ENCODE assay signal across 9 cellular contexts in genomic region chr1:2190491-2190976, GRCh38. TPM values are rescaled to one million over a fixed set of nuclear protein-coding genes. Genes with fewer than 3 reads are reported as not detected.
A peak's percentile ranks its signal among the peaks of the same experiment; 100 is the strongest.
DNase-seq lines count a peak whose midpoint lies in the region; ATAC-seq and TF ChIP-seq lines count a peak whose summit lies in the region.
"Had no signal": no experiment of that assay in that cellular context is flagged by ENCODE, and none has a peak within 500 bp of the region (broad histone marks: within the 10 kb centered on the region; RNA-seq: fewer than 3 reads in every experiment).

No MANE protein-coding gene starts in this region.

- CTCF ChIA-PET in RWPE1 (lab: Yijun Ruan, JAX), result interaction anchor here (2.3 kb wide), 1 partner anchor 16 kb away, joined by 15 read pairs; no protein-coding TSS in a partner anchor

- H3K36me3 ChIP-seq in neural progenitor cell, result no peaks in the 10 kb centered on the region

- ATAC-seq in GM18867 (IDR thresholded peaks at IDR 0.05; ENCODE audit: unreplicated experiment), result no peak

- peaks cover 21% of the 10 kb centered on the region for H3K4me1 ChIP-seq in neural progenitor cell

- H3F3A ChIP-seq in neural progenitor cell (ENCODE audit: low read depth), result peaks cover 30% of the 10 kb centered on the region

- H3K4me3 ChIP-seq in AG10803 (ENCODE audit: low read length) (peak overlapping the region; percentile 73), epithelial cell of proximal tubule (ENCODE audit: low read depth, low read length) (peak overlapping the region; percentile 56), neural progenitor cell (no peak overlapping the region)

- peaks cover 3% of the 10 kb centered on the region for H3K27me3 Mint-ChIP-seq in neural progenitor cell (ENCODE audit: insufficient read depth, low read depth)

- H2AFZ ChIP-seq in neural progenitor cell (replicated peaks), result no peak overlapping the region

- POLR2A ChIA-PET in RWPE1 (lab: Yijun Ruan, JAX; ENCODE audit: low non-redundant PET), result interaction anchor here (1.0 kb wide), 1 partner anchor 201 kb away, joined by 3 read pairs; the partner anchor contains the start of genes MORN1 and RER1

- peaks cover 16% of the 10 kb centered on the region for H3K4me1 Mint-ChIP-seq in neural progenitor cell

- no peak overlapping the region for H3K9ac ChIP-seq in neural progenitor cell

- H3K36me3 Mint-ChIP-seq in neural progenitor cell, result peaks cover 5% of the 10 kb centered on the region

- DNase-seq in AG10803 (ENCODE audit: low read depth) (no peak), RWPE1 (ENCODE audit: low spot score) (no peak), epithelial cell of proximal tubule (ENCODE audit: low read depth) (no peak), neural progenitor cell (ENCODE audit: low spot score) (no peak), NCI-H2171 treated with DMSO at 0.1 percent for 48 hours (lab: John Stamatoyannopoulos, UW) (no peak), amniotic stem cell (lab: John Stamatoyannopoulos, UW) (no peak)
- DNase-seq in central memory CD4-positive, alpha-beta T cell, result no peak
- DNase-seq: NCI-H226 had no signal

- H3K27ac ChIP-seq in RWPE1 (peak overlapping the region; percentile 97), neural progenitor cell (no peak overlapping the region)

- TF ChIP-seq CTCF in AG10803 (conservative IDR thresholded peaks at IDR 0.05; ENCODE audit: low read length), result no peak
- TF ChIP-seq CTCF in RWPE1 (conservative IDR thresholded peaks at IDR 0.05; ENCODE audit: low read depth), result no peak
- TF ChIP-seq CTCF in epithelial cell of proximal tubule (conservative IDR thresholded peaks at IDR 0.05; ENCODE audit: low read depth, low read length), result no peak
- TF ChIP-seq CTCF in neural progenitor cell (IDR thresholded peaks at IDR 0.05), result no peak

- no peak overlapping the region for H3K27ac Mint-ChIP-seq in neural progenitor cell

- H3K79me2 ChIP-seq in neural progenitor cell (ENCODE audit: low read depth), result peaks cover 28% of the 10 kb centered on the region

- no peaks in the 10 kb centered on the region for H3K27me3 ChIP-seq in neural progenitor cell

- H3K9me3 Mint-ChIP-seq in neural progenitor cell, result no peaks in the 10 kb centered on the region

- no peaks in the 10 kb centered on the region for H3K9me3 ChIP-seq in neural progenitor cell (ENCODE audit: low read depth)

- peak overlapping the region; percentile 57 for H3K4me3 Mint-ChIP-seq in neural progenitor cell

- peaks cover 40% of the 10 kb centered on the region for H4K20me1 ChIP-seq in neural progenitor cell (ENCODE audit: low read depth)

- peak overlapping the region; percentile 79 for H3K4me2 ChIP-seq in neural progenitor cell

RNA-seq across cellular contexts. Expression of gene FAAP20, which starts 4.0 kb away (rescaled TPM):
- 40.0 and 63.3 TPM in 2 replicates for total RNA-seq in epithelial cell of proximal tubule
- 11.3 and 68.2 TPM in 2 replicates for total RNA-seq in neural progenitor cell (ENCODE audit: low replicate concordance)

RNA-seq across cellular contexts. Expression of gene SKI, which starts 37.6 kb away (rescaled TPM):
- total RNA-seq in epithelial cell of proximal tubule (13.5 and 20.2 TPM in 2 replicates), neural progenitor cell (ENCODE audit: low replicate concordance) (7.4 and 15.7 TPM in 2 replicates)
